Comparison of ENCODE assay signal across 8 cellular contexts in genomic region chr11:72780291-72781062, GRCh38. TPM values are rescaled to one million over a fixed set of nuclear protein-coding genes. Genes with fewer than 3 reads are reported as not detected.
DNase-seq lines count a peak whose midpoint lies in the region; ATAC-seq lines count a peak whose summit lies in the region.

No MANE protein-coding gene starts in this region.

- H3K9me3 ChIP-seq in iPS-20b (ENCODE audit: insufficient read depth, low read depth, low read length) = no peaks in the 10 kb centered on the region

- H3K36me3 Mint-ChIP-seq in activated T-cell treated with anti-CD3 and anti-CD28 coated beads, Interleukin-2, amount 50 U/mL, for 4 hours (ENCODE audit: insufficient read depth) = no peaks in the 10 kb centered on the region
- peaks cover 9% of the 10 kb centered on the region for H3K36me3 Mint-ChIP-seq in stimulated activated effector memory CD8-positive, alpha-beta T cell treated with anti-CD3 and anti-CD28 coated beads, Interleukin-12 subunit alpha, Interleukin-12 subunit beta, amount 100 ng/mL, for 72 hours

- peaks cover 6% of the 10 kb centered on the region; the same call in 1 of the 2 replicates for H3K4me1 ChIP-seq in iPS-20b (ENCODE audit: insufficient read depth, low read length)

- H3K4me1 Mint-ChIP-seq in activated T-cell treated with anti-CD3 and anti-CD28 coated beads, Interleukin-2, amount 50 U/mL, for 4 hours (ENCODE audit: low read depth) = peaks cover 21% of the 10 kb centered on the region
- H3K4me1 Mint-ChIP-seq in stimulated activated effector memory CD8-positive, alpha-beta T cell treated with anti-CD3 and anti-CD28 coated beads, Interleukin-12 subunit alpha, Interleukin-12 subunit beta, amount 100 ng/mL, for 72 hours = peaks cover 41% of the 10 kb centered on the region

- no peak overlapping the region for H3K27ac ChIP-seq in iPS-20b (ENCODE audit: low read length)

- peak overlapping the region; percentile 24; the same call in 1 of the 2 replicates for H3K9ac ChIP-seq in iPS-20b (ENCODE audit: low read depth, low read length)

- no peaks in the 10 kb centered on the region for H3K36me3 ChIP-seq in iPS-20b (ENCODE audit: insufficient read depth, low read depth, low read length)

- peak overlapping the region; percentile 49 for H3K27ac Mint-ChIP-seq in stimulated activated effector memory CD8-positive, alpha-beta T cell treated with anti-CD3 and anti-CD28 coated beads, Interleukin-12 subunit alpha, Interleukin-12 subunit beta, amount 100 ng/mL, for 72 hours

- H3K9me3 Mint-ChIP-seq in activated T-cell treated with anti-CD3 and anti-CD28 coated beads, Interleukin-2, amount 50 U/mL, for 4 hours = no peaks in the 10 kb centered on the region
- no peaks in the 10 kb centered on the region for H3K9me3 Mint-ChIP-seq in stimulated activated effector memory CD8-positive, alpha-beta T cell treated with anti-CD3 and anti-CD28 coated beads, Interleukin-12 subunit alpha, Interleukin-12 subunit beta, amount 100 ng/mL, for 72 hours

- H3K27me3 ChIP-seq in iPS-20b (ENCODE audit: insufficient read depth, low read length) = peaks cover 23% of the 10 kb centered on the region

- no peak for ATAC-seq in activated T-cell treated with anti-CD3 and anti-CD28 coated beads, Interleukin-2, amount 50 U/mL, for 4 hours
- ATAC-seq in stimulated activated effector memory CD8-positive, alpha-beta T cell treated with anti-CD3 and anti-CD28 coated beads, Interleukin-12 subunit alpha, Interleukin-12 subunit beta, amount 100 ng/mL, for 72 hours = no peak
- ATAC-seq in GM21619 (IDR thresholded peaks at IDR 0.05; ENCODE audit: unreplicated experiment) = no peak

- peak overlapping the region; percentile 72 for H3K4me3 ChIP-seq in iPS-20b (ENCODE audit: low read length)

- peak; percentile 75 for DNase-seq in DMS53 (lab: John Stamatoyannopoulos, UW)
- no peak for DNase-seq in DMS53 treated with DMSO at 0.1 percent for 48 hours (lab: John Stamatoyannopoulos, UW; ENCODE audit: unreplicated experiment)
- no peak for DNase-seq in activated T-cell treated with anti-CD3 and anti-CD28 coated beads, Interleukin-2, amount 50 U/mL, for 4 hours
- DNase-seq in stimulated activated effector memory CD8-positive, alpha-beta T cell treated with anti-CD3 and anti-CD28 coated beads, Interleukin-12 subunit alpha, Interleukin-12 subunit beta, amount 100 ng/mL, for 72 hours (ENCODE audit: low spot score in 2 of 2) = no peak
- DNase-seq in activated gamma-delta T cell treated with Interleukin-2 at 50 U/mL for 16 hours = no peak
- DNase-seq in NK-92 (lab: John Stamatoyannopoulos, UW; ENCODE audit: unreplicated experiment) = no peak

- no peaks in the 10 kb centered on the region for H3K27me3 Mint-ChIP-seq in activated T-cell treated with anti-CD3 and anti-CD28 coated beads, Interleukin-2, amount 50 U/mL, for 4 hours (ENCODE audit: low read depth)

- peak overlapping the region; percentile 68 for H3K4me3 Mint-ChIP-seq in activated T-cell treated with anti-CD3 and anti-CD28 coated beads, Interleukin-2, amount 50 U/mL, for 4 hours
- peak overlapping the region; percentile 68 for H3K4me3 Mint-ChIP-seq in stimulated activated effector memory CD8-positive, alpha-beta T cell treated with anti-CD3 and anti-CD28 coated beads, Interleukin-12 subunit alpha, Interleukin-12 subunit beta, amount 100 ng/mL, for 72 hours

RNA-seq across cellular contexts. Expression of gene STARD10, which starts 13.4 kb away (rescaled TPM):
- 10 to 100 TPM in 2 of 3 donors, 1 to 10 TPM in 1; 9.4 to 13.8 (median 13.0) TPM for total RNA-seq in activated T-cell treated with anti-CD3 and anti-CD28 coated beads, Interleukin-2, amount 50 U/mL, for 4 hours

RNA-seq across cellular contexts. Expression of gene ARAP1, which starts 28.3 kb away (rescaled TPM):
- 10 to 100 TPM; 52.3 to 58.1 (median 52.8) TPM for total RNA-seq in activated T-cell treated with anti-CD3 and anti-CD28 coated beads, Interleukin-2, amount 50 U/mL, for 4 hours

RNA-seq across cellular contexts. Expression of gene ATG16L2, which starts 33.7 kb away (rescaled TPM):
- total RNA-seq in activated T-cell treated with anti-CD3 and anti-CD28 coated beads, Interleukin-2, amount 50 U/mL, for 4 hours = 10 to 100 TPM; 23.8 to 28.9 (median 26.0) TPM
